12 cellular contexts compared by ENCODE assay signal in the genomic region with DNA sequence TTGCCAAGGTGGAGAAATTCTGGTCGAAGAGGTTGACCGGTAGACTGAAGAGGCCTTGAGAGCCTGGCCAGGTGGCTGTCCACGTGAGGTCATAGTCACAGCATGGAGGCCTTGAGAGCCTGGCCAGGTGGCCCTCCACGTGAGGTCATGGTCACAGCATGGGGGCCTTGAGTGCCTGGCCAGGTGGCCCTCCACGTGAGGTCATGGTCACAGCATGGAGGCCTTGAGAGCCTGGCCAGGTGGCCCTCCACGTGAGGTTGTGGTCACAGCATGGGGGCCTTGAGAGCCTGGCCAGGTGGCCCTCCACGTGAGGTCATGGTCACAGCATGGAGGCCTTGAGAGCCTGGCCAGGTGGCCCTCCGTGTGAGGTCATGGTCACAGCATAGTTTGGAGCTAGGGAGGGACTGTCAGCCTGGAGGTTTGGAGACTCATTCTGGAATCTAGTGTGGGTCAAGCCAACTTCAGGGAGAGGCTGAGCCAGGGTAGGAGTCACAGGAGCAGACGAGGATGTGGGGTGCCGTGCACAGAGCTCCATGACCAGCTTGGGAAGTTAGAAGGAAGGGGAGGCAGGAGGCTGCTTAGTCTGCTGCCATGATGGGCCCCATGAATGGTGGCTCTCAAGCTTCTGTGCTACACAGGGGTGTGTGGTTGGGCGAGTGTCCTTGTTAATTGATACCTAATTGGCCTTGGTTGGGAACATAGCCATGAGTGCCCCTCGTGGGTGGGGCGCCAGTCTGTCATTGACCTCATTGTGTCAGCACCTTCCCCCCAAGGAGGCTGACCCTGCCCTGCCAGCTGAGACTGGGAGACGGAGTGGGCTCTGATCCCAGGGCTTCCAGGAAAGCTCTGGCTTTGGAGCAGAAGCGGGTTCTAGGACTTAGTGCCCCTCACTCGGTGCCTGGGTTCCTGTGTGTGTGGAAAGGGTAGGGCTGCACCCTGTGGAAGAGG. TPM values are rescaled to one million over a fixed set of nuclear protein-coding genes. Genes with fewer than 3 reads are reported as not detected.
DNase-seq lines count a peak whose midpoint lies in the region; ATAC-seq and TF ChIP-seq lines count a peak whose summit lies in the region.
"Had no signal": no experiment of that assay in that cellular context is flagged by ENCODE, and none has a peak within 500 bp of the region (broad histone marks: within the 10 kb centered on the region; RNA-seq: fewer than 3 reads in every experiment).

No MANE protein-coding gene starts in this region.

- H3K9ac ChIP-seq in SK-N-MC (ENCODE audit: insufficient read length) = no peak overlapping the region

- DNase-seq in activated CD4-positive, alpha-beta T cell treated with anti-CD3 and anti-CD28 coated beads, Interleukin-2, amount 10 ng/mL, durations not matched to agents 7 days and 5 days = no peak
- DNase-seq in activated CD4-positive, alpha-beta T cell treated with anti-CD3 and anti-CD28 coated beads, Interleukin-2, amount 50 U/mL, for 4 hours = no peak
- DNase-seq in SK-N-MC (ENCODE audit: low read depth, low spot score) = no peak
- no peak for DNase-seq in spleen
- DNase-seq in GM19240 (ENCODE audit: insufficient read length, low spot score) = no peak
- DNase-seq in tibial artery = no peak
- DNase-seq: MV-4-11, NCI-H524 had no signal

- H3K4me3 Mint-ChIP-seq in activated CD4-positive, alpha-beta T cell treated with anti-CD3 and anti-CD28 coated beads, Interleukin-2, amount 10 ng/mL, durations not matched to agents 7 days and 5 days = no peak overlapping the region
- H3K4me3 Mint-ChIP-seq in dendritic cell treated with granulocyte-macrophage colony-stimulating factor and Interleukin-4, amounts not matched to agents 40 ng/mL and 50 ng/mL, for 4 days = no peak overlapping the region

- H3K9me3 ChIP-seq in SK-N-MC (ENCODE audit: low read depth, low read length) (no peaks in the 10 kb centered on the region), spleen (no peaks in the 10 kb centered on the region), tibial artery (no peaks in the 10 kb centered on the region)
- H3K9me3 ChIP-seq: A549, mucosa of descending colon had no signal

- no peak overlapping the region for H3K4me3 ChIP-seq in SK-N-MC
- H3K4me3 ChIP-seq in spleen = no peak overlapping the region
- H3K4me3 ChIP-seq in tibial artery = no peak overlapping the region
- H3K4me3 ChIP-seq: A549, mucosa of descending colon had no signal

- H3K27me3 ChIP-seq in spleen (replicated peaks in 1 of 7) = no peaks in the 10 kb centered on the region
- no peaks in the 10 kb centered on the region for H3K27me3 ChIP-seq in tibial artery

- H3K27ac Mint-ChIP-seq in activated CD4-positive, alpha-beta T cell treated with anti-CD3 and anti-CD28 coated beads, Interleukin-2, amount 10 ng/mL, durations not matched to agents 7 days and 5 days = peak overlapping the region; percentile 44
- peak overlapping the region; percentile 17 for H3K27ac Mint-ChIP-seq in dendritic cell treated with granulocyte-macrophage colony-stimulating factor and Interleukin-4, amounts not matched to agents 40 ng/mL and 50 ng/mL, for 4 days

- H3K4me1 ChIP-seq in spleen (peaks cover 11 to 71% (median 45%) of the 10 kb centered on the region in 6 donors), tibial artery (peaks cover 6 to 42% (median 25%) of the 10 kb centered on the region in 4 donors)

- H3K36me3 ChIP-seq in SK-N-MC (ENCODE audit: insufficient read depth, low read length) (peaks cover 67% of the 10 kb centered on the region), spleen (peaks cover 13 to 81% (median 78%) of the 10 kb centered on the region in 6 donors), tibial artery (peaks cover 68 to 76% (median 71%) of the 10 kb centered on the region in 3 donors)

- no peaks in the 10 kb centered on the region for H3K9me3 Mint-ChIP-seq in activated CD4-positive, alpha-beta T cell treated with anti-CD3 and anti-CD28 coated beads, Interleukin-2, amount 10 ng/mL, durations not matched to agents 7 days and 5 days
- H3K9me3 Mint-ChIP-seq in dendritic cell treated with granulocyte-macrophage colony-stimulating factor and Interleukin-4, amounts not matched to agents 40 ng/mL and 50 ng/mL, for 4 days = no peaks in the 10 kb centered on the region

- intact Hi-C loops in dendritic cell treated with granulocyte-macrophage colony-stimulating factor and Interleukin-4, amounts not matched to agents 40 ng/mL and 50 ng/mL, for 4 days (cut with micrococcal nuclease) = no loop called here
- intact Hi-C loops in spleen (cut with DNase I; ENCODE audit: low total_unique reads) = no loop called here
- intact Hi-C loops in tibial artery (cut with DNase I; ENCODE audit: low total_unique reads) = no loop called here

- no peak for TF ChIP-seq CTCF in spleen (IDR thresholded peaks at IDR 0.05 in 8 of 11, conservative IDR thresholded peaks at IDR 0.05 in 3 of 11)
- no peak for TF ChIP-seq CTCF in tibial artery (IDR thresholded peaks at IDR 0.05)

- no peak for ATAC-seq in GM21723 (IDR thresholded peaks at IDR 0.05; ENCODE audit: unreplicated experiment)
- ATAC-seq: A549, mucosa of descending colon had no signal

- CTCF ChIA-PET in activated CD4-positive, alpha-beta T cell treated with anti-CD3 and anti-CD28 coated beads, Interleukin-2, amount 10 ng/mL, durations not matched to agents 7 days and 5 days (lab: Charles Lee) = no interaction called here

- peaks cover 33% of the 10 kb centered on the region for H3K4me1 Mint-ChIP-seq in activated CD4-positive, alpha-beta T cell treated with anti-CD3 and anti-CD28 coated beads, Interleukin-2, amount 10 ng/mL, durations not matched to agents 7 days and 5 days
- H3K4me1 Mint-ChIP-seq in dendritic cell treated with granulocyte-macrophage colony-stimulating factor and Interleukin-4, amounts not matched to agents 40 ng/mL and 50 ng/mL, for 4 days (ENCODE audit: low read depth) = peaks cover 59% of the 10 kb centered on the region

- H3K27me3 Mint-ChIP-seq in activated CD4-positive, alpha-beta T cell treated with anti-CD3 and anti-CD28 coated beads, Interleukin-2, amount 10 ng/mL, durations not matched to agents 7 days and 5 days = no peaks in the 10 kb centered on the region
- no peaks in the 10 kb centered on the region for H3K27me3 Mint-ChIP-seq in dendritic cell treated with granulocyte-macrophage colony-stimulating factor and Interleukin-4, amounts not matched to agents 40 ng/mL and 50 ng/mL, for 4 days

- peaks cover 41% of the 10 kb centered on the region for H3K36me3 Mint-ChIP-seq in activated CD4-positive, alpha-beta T cell treated with anti-CD3 and anti-CD28 coated beads, Interleukin-2, amount 10 ng/mL, durations not matched to agents 7 days and 5 days (ENCODE audit: low read depth)
- peaks cover 83% of the 10 kb centered on the region for H3K36me3 Mint-ChIP-seq in dendritic cell treated with granulocyte-macrophage colony-stimulating factor and Interleukin-4, amounts not matched to agents 40 ng/mL and 50 ng/mL, for 4 days (ENCODE audit: low read depth)

- TF ChIP-seq POLR2A in spleen (IDR thresholded peaks at IDR 0.05) = no peak

- POLR2A ChIA-PET in activated CD4-positive, alpha-beta T cell treated with anti-CD3 and anti-CD28 coated beads, Interleukin-2, amount 10 ng/mL, durations not matched to agents 7 days and 5 days (lab: Charles Lee) = interaction anchor here (0.9 kb wide), 1 partner anchor 11 kb away, joined by 4 read pairs; a partner anchor contains a TSS

- 72 to 84% (median 74%) methylated on average over 11 to 16 of the region's 16 CpGs for WGBS in spleen, 5 donors

- H3K27ac ChIP-seq in SK-N-MC (peak overlapping the region; percentile 42; the same call in 1 of the 2 replicates), spleen (peak overlapping the region in 6 of 8 donors; percentile 4 to 99 (median 46)), tibial artery (no peak overlapping the region)

RNA-seq across cellular contexts. Expression of a gene that starts 4.0 kb away (rescaled TPM):
- total RNA-seq in activated CD4-positive, alpha-beta T cell treated with anti-CD3 and anti-CD28 coated beads, Interleukin-2, amount 10 ng/mL, durations not matched to agents 7 days and 5 days = 1 to 10 TPM; 3.8 to 5.4 TPM
- 1 to 10 TPM; 4.4 to 8.3 (median 6.2) TPM for total RNA-seq in spleen
- 1 to 10 TPM; 1.7 to 4.3 (median 3.5) TPM for polyA plus RNA-seq in spleen

RNA-seq across cellular contexts. Expression of a gene that starts 10.6 kb away (rescaled TPM):
- 100 to 1,000 TPM; 245 to 248 TPM for total RNA-seq in activated CD4-positive, alpha-beta T cell treated with anti-CD3 and anti-CD28 coated beads, Interleukin-2, amount 10 ng/mL, durations not matched to agents 7 days and 5 days
- total RNA-seq in spleen = 100 to 1,000 TPM; 123 to 280 (median 183) TPM
- polyA plus RNA-seq in spleen = 100 to 1,000 TPM in 2 of 3 donors, 10 to 100 TPM in 1; 69.2 to 293 (median 110) TPM

RNA-seq across cellular contexts. Expression of a gene that starts 13.5 kb away (rescaled TPM):
- total RNA-seq in activated CD4-positive, alpha-beta T cell treated with anti-CD3 and anti-CD28 coated beads, Interleukin-2, amount 10 ng/mL, durations not matched to agents 7 days and 5 days = not detected
- 10 to 100 TPM in 4 of 7 donors, 1 to 10 TPM in 3; 6.6 to 16.1 (median 13.4) TPM for total RNA-seq in spleen
- polyA plus RNA-seq in spleen = 10 to 100 TPM in 2 of 3 donors, 1 to 10 TPM in 1; 9.7 to 15.9 (median 12.8) TPM
- polyA plus RNA-seq: A549 had no signal

RNA-seq across cellular contexts. Expression of a gene that starts 43.1 kb away (rescaled TPM):
- 1 to 10 TPM; 3.1 to 3.7 TPM for total RNA-seq in activated CD4-positive, alpha-beta T cell treated with anti-CD3 and anti-CD28 coated beads, Interleukin-2, amount 10 ng/mL, durations not matched to agents 7 days and 5 days
- 1 to 10 TPM in 3 of 7 donors, under 1 TPM in 1, not detected in 3; 0.97 to 4.9 (median 3.3) TPM for total RNA-seq in spleen
- 1 to 10 TPM in 1 of 3 donors, under 1 TPM in 1, not detected in 1; 0.28 to 3.5 TPM for polyA plus RNA-seq in spleen
- total RNA-seq: mucosa of descending colon had no signal
- polyA plus RNA-seq: A549 had no signal

RNA-seq across cellular contexts. Expression of a gene that starts 44.3 kb away (rescaled TPM):
- total RNA-seq in activated CD4-positive, alpha-beta T cell treated with anti-CD3 and anti-CD28 coated beads, Interleukin-2, amount 10 ng/mL, durations not matched to agents 7 days and 5 days = 1 to 10 TPM in 1 of 2 experiments, under 1 TPM in 1; 0.72 to 1.2 TPM
- total RNA-seq in spleen = 1 to 10 TPM in 5 of 7 donors, under 1 TPM in 2; 0.97 to 2.9 (median 1.2) TPM
- 1 to 10 TPM; 1.1 to 3.5 (median 1.2) TPM for polyA plus RNA-seq in spleen

Comparison
In these comparisons a context has a peak if more than half of its experiments do, and no peak if none do; other contexts are left out.
1. H3K27ac ChIP-seq: peak in SK-N-MC (single experiment) and spleen (6 of 8); none in tibial artery (0 of 2).
2. RNA of a gene that starts 13.5 kb away (total RNA-seq): 6.6 to 16.1 TPM in spleen; not detected in activated CD4-positive, alpha-beta T cell treated with anti-CD3 and anti-CD28 coated beads, Interleukin-2, amount 10 ng/mL, durations not matched to agents 7 days and 5 days; every median in the first group is over 4 times any median in the second.